In genomic region chr4:139665079-139665689, GRCh38 we compare ENCODE assay signal across 8 cellular contexts.
DNase-seq lines count a peak whose midpoint lies in the region; ATAC-seq and TF ChIP-seq lines count a peak whose summit lies in the region.

No MANE protein-coding gene starts in this region.

- TF ChIP-seq POLR2A in NB4 (IDR thresholded peaks at IDR 0.05; ENCODE audit: extremely low read depth, insufficient read length): no peak

- H3K9ac ChIP-seq in endocrine pancreas (ENCODE audit: control insufficient read depth, insufficient read depth, low read length) (peak overlapping the region; percentile 84), parathyroid adenoma (no peak overlapping the region)

- H3K36me3 ChIP-seq in endocrine pancreas (ENCODE audit: control insufficient read depth, insufficient read depth, low read length) (no peaks in the 10 kb centered on the region), parathyroid adenoma (ENCODE audit: control insufficient read depth, insufficient read depth, low read length) (no peaks in the 10 kb centered on the region)

- ATAC-seq in HG03097 (IDR thresholded peaks at IDR 0.05; ENCODE audit: low FRiP score, unreplicated experiment) (no peak), GM21515 (IDR thresholded peaks at IDR 0.05; ENCODE audit: unreplicated experiment) (no peak)

- TF ChIP-seq CTCF in GM12864 (IDR thresholded peaks at IDR 0.05; ENCODE audit: low read depth, low read length, missing control alignments) (no peak), NB4 (IDR thresholded peaks at IDR 0.05; ENCODE audit: low read depth, low read length) (no peak), parathyroid adenoma (IDR thresholded peaks at IDR 0.05) (no peak)

- H3K9me3 ChIP-seq in endocrine pancreas (ENCODE audit: control insufficient read depth, low read length) (no peaks in the 10 kb centered on the region), parathyroid adenoma (ENCODE audit: control insufficient read depth, low read length) (no peaks in the 10 kb centered on the region)

- H2AFZ ChIP-seq in parathyroid adenoma: peak overlapping the region; percentile 84

- no peaks in the 10 kb centered on the region for H3K27me3 ChIP-seq in endocrine pancreas (ENCODE audit: control insufficient read depth, insufficient read depth, low read length)
- H3K27me3 ChIP-seq in parathyroid adenoma (ENCODE audit: control insufficient read depth, insufficient read depth, low read length): no peaks in the 10 kb centered on the region

- no peaks in the 10 kb centered on the region for H3K4me1 ChIP-seq in endocrine pancreas (ENCODE audit: control insufficient read depth, insufficient read depth, low read length)
- H3K4me1 ChIP-seq in parathyroid adenoma: no peaks in the 10 kb centered on the region

- H3K4me2 ChIP-seq in parathyroid adenoma (ENCODE audit: low read length): peak overlapping the region; percentile 83

- peaks cover 2% of the 10 kb centered on the region for H3K79me2 ChIP-seq in parathyroid adenoma

- no peak for DNase-seq in GM12864 (ENCODE audit: low read depth)
- no peak for DNase-seq in NB4 (ENCODE audit: low read depth)
- DNase-seq in DMS53 treated with DMSO at 0.1 percent for 48 hours (lab: John Stamatoyannopoulos, UW; ENCODE audit: unreplicated experiment): no peak
- DNase-seq in NCI-H69 (lab: John Stamatoyannopoulos, UW): no peak

- H3K4me3 ChIP-seq in GM12864 (ENCODE audit: low read depth, low read length) (peak overlapping the region; percentile 66), NB4 (ENCODE audit: low read depth, low read length) (peak overlapping the region; percentile 68), endocrine pancreas (ENCODE audit: control insufficient read depth, insufficient read depth, low read length) (peak overlapping the region; percentile 67), parathyroid adenoma (ENCODE audit: low read depth, low read length) (peak overlapping the region; percentile 68)

- H3K27ac ChIP-seq in parathyroid adenoma: peak overlapping the region; percentile 97
